ENCODE assay signal across 14 cellular contexts in genomic region chr1:203690730-203691129, GRCh38.
DNase-seq lines count a peak whose midpoint lies in the region; ATAC-seq and TF ChIP-seq lines count a peak whose summit lies in the region.
"Had no signal": no experiment of that assay in that cellular context is flagged by ENCODE, and none has a peak within 500 bp of the region (broad histone marks: within the 10 kb centered on the region; RNA-seq: fewer than 3 reads in every experiment).

No MANE protein-coding gene starts in this region.

- H3K9me3 ChIP-seq in heart left ventricle (no peaks in the 10 kb centered on the region), endodermal cell (ENCODE audit: control insufficient read depth, low read length) (no peaks in the 10 kb centered on the region)
- H3K9me3 ChIP-seq: colonic mucosa had no signal

- intact Hi-C loops in heart left ventricle (cut with DNase I) (loop anchor here in 1 of 10 donors (5.0 to 10.0 kb wide), 2 partner anchors 48 to 416 kb away; no protein-coding TSS in a partner anchor), left ventricle myocardium superior (cut with micrococcal nuclease) (loop anchor here (5.0 kb wide), 1 partner anchor 63 kb away; the partner anchor contains the start of gene ATP2B4)

- H3K36me3 Mint-ChIP-seq in endodermal cell (ENCODE audit: low read depth), result peaks cover 8% of the 10 kb centered on the region
- H3K36me3 Mint-ChIP-seq in mesothelial cell of epicardium, result peaks cover 18% of the 10 kb centered on the region
- H3K36me3 Mint-ChIP-seq in type B pancreatic cell, result peaks cover 44% of the 10 kb centered on the region

- H3K27ac ChIP-seq in heart left ventricle, result peak overlapping the region in 11 of 12 donors; percentile 12 to 89 (median 75)
- H3K27ac ChIP-seq in endodermal cell (ENCODE audit: low read depth, low read length), result no peak overlapping the region
- H3K27ac ChIP-seq: colonic mucosa had no signal

- DNase-seq in heart left ventricle (no peak), left ventricle myocardium superior (no peak), endodermal cell (peak; percentile 63), mesothelial cell of epicardium (ENCODE audit: low spot score in 2 of 2, unreplicated experiment in 2 of 2) (no peak), type B pancreatic cell (ENCODE audit: extremely low spot score, unreplicated experiment) (no peak), NCI-H748 treated with DMSO at 0.1 percent for 48 hours (lab: John Stamatoyannopoulos, UW) (no peak)
- DNase-seq: Calu3, colonic mucosa, SW 1271 had no signal

- peaks cover 10 to 85% (median 60%) of the 10 kb centered on the region in 12 donors for H3K4me1 ChIP-seq in heart left ventricle
- peaks cover 9% of the 10 kb centered on the region for H3K4me1 ChIP-seq in endodermal cell (ENCODE audit: control insufficient read depth, insufficient read depth, low read length)

- H3K4me3 Mint-ChIP-seq in endodermal cell (no peak overlapping the region), mesothelial cell of epicardium (no peak overlapping the region), type B pancreatic cell (no peak overlapping the region)
- H3K4me3 Mint-ChIP-seq: nephron had no signal

- no peaks in the 10 kb centered on the region for H3K27me3 Mint-ChIP-seq in endodermal cell (ENCODE audit: insufficient read depth)
- no peaks in the 10 kb centered on the region for H3K27me3 Mint-ChIP-seq in mesothelial cell of epicardium (ENCODE audit: low read depth)
- no peaks in the 10 kb centered on the region for H3K27me3 Mint-ChIP-seq in type B pancreatic cell

- H3K36me3 ChIP-seq in heart left ventricle (peaks cover 0 to 36% (median 24%) of the 10 kb centered on the region in 9 donors), endodermal cell (ENCODE audit: control insufficient read depth, insufficient read depth, low read length) (no peaks in the 10 kb centered on the region)
- H3K36me3 ChIP-seq: colonic mucosa had no signal

- H3K4me1 Mint-ChIP-seq in endodermal cell (peaks cover 19% of the 10 kb centered on the region), mesothelial cell of epicardium (peaks cover 35% of the 10 kb centered on the region), type B pancreatic cell (ENCODE audit: unreplicated experiment) (peaks cover 41% of the 10 kb centered on the region)

- H3K9me3 Mint-ChIP-seq in endodermal cell, result no peaks in the 10 kb centered on the region
- no peaks in the 10 kb centered on the region for H3K9me3 Mint-ChIP-seq in mesothelial cell of epicardium
- H3K9me3 Mint-ChIP-seq in type B pancreatic cell, result no peaks in the 10 kb centered on the region
- H3K9me3 Mint-ChIP-seq: nephron had no signal

- H3K27me3 ChIP-seq in heart left ventricle (no peaks in the 10 kb centered on the region), endodermal cell (ENCODE audit: control insufficient read depth, insufficient read depth, low read length, poor library complexity, severe bottlenecking) (no peaks in the 10 kb centered on the region)
- H3K27me3 ChIP-seq: colonic mucosa had no signal

- TF ChIP-seq CTCF in heart left ventricle (IDR thresholded peaks at IDR 0.05), result no peak
- no peak for TF ChIP-seq CTCF in endodermal cell (conservative IDR thresholded peaks at IDR 0.05)
- TF ChIP-seq CTCF in mesothelial cell of epicardium (IDR thresholded peaks at IDR 0.05; ENCODE audit: unreplicated experiment), result no peak
- no peak for TF ChIP-seq CTCF in type B pancreatic cell (conservative IDR thresholded peaks at IDR 0.05)

- H3K27ac Mint-ChIP-seq in endodermal cell (no peak overlapping the region), mesothelial cell of epicardium (peak overlapping the region; percentile 79), type B pancreatic cell (peak overlapping the region; percentile 58)

- H3K4me3 ChIP-seq in heart left ventricle (no peak overlapping the region), endodermal cell (ENCODE audit: low read length) (no peak overlapping the region)
- H3K4me3 ChIP-seq: colonic mucosa had no signal

- no peak for ATAC-seq in heart left ventricle
- no peak for ATAC-seq in left ventricle myocardium superior
- ATAC-seq in HG02678 (IDR thresholded peaks at IDR 0.05; ENCODE audit: unreplicated experiment), result no peak
- ATAC-seq in HG02970 (IDR thresholded peaks at IDR 0.05; ENCODE audit: low FRiP score, unreplicated experiment), result no peak
- ATAC-seq: activated CD4-positive, CD25-positive, alpha-beta regulatory T cell treated with anti-CD3 and anti-CD28 coated beads, Interleukin-2, amount 50 U/mL, for 24 hours; sciatic nerve had no signal

- no peak for TF ChIP-seq POLR2A in heart left ventricle (IDR thresholded peaks at IDR 0.05)

- WGBS in heart left ventricle, 4 donors, result 15 to 30% (median 25%) methylated on average over 2 of the region's 2 CpGs
- WGBS in endodermal cell (ENCODE audit: insufficient coverage in 1 of 2, insufficient read length in 1 of 2), 2 experiments, result 49 to 67% methylated on average over 1 to 2 of the region's 2 CpGs

- H3K9ac ChIP-seq in endodermal cell (ENCODE audit: extremely low read depth, low read length, poor library complexity, severe bottlenecking), result no peak overlapping the region
